Comparison of ENCODE assay signal across 18 cellular contexts in genomic region chr9:133861692-133862091, GRCh38.
A peak's percentile ranks its signal among the peaks of the same experiment; 100 is the strongest.
DNase-seq lines count a peak whose midpoint lies in the region; ATAC-seq and TF ChIP-seq lines count a peak whose summit lies in the region.
"Had no signal": no experiment of that assay in that cellular context is flagged by ENCODE, and none has a peak within 500 bp of the region (broad histone marks: within the 10 kb centered on the region; RNA-seq: fewer than 3 reads in every experiment).

No MANE protein-coding gene starts in this region.

- peak overlapping the region; percentile 71 for H3K27ac Mint-ChIP-seq in stimulated activated memory B cell treated with anti-CD40 and anti-IgM and Interleukin-4, amounts not matched to agents 10 μg/mL and 1 μg/mL and 100 μg/mL, for 72 hours
- H3K27ac Mint-ChIP-seq: CD4-positive, alpha-beta T cell had no signal

- no peak for TF ChIP-seq EP300 in neural cell (conservative IDR thresholded peaks at IDR 0.05; ENCODE audit: poor library complexity, severe bottlenecking)

- H3K79me2 ChIP-seq in neural cell (replicated peaks; ENCODE audit: insufficient read depth, low read length) = no peaks in the 10 kb centered on the region

- H3K4me2 ChIP-seq in BLaER1 treated with 17β-estradiol and CSF1 and Interleukin-3, amounts not matched to agents 10 nM and 100 nM = peak overlapping the region in 6 of 11 experiments; percentile 4 to 96 (median 92); a peak in 10 of 22 replicates
- H3K4me2 ChIP-seq in neural cell (ENCODE audit: low read length) = no peak overlapping the region
- H3K4me2 ChIP-seq: PC-9 had no signal

- no peaks in the 10 kb centered on the region for H3K27me3 ChIP-seq in BLaER1 treated with 17β-estradiol and CSF1 and Interleukin-3, amounts not matched to agents 10 nM and 100 nM
- H3K27me3 ChIP-seq in neural cell (ENCODE audit: insufficient read depth, low read depth, low read length) = no peaks in the 10 kb centered on the region
- H3K27me3 ChIP-seq: MG63 had no signal

- no peaks in the 10 kb centered on the region for H3K27me3 Mint-ChIP-seq in stimulated activated memory B cell treated with anti-CD40 and anti-IgM and Interleukin-4, amounts not matched to agents 10 μg/mL and 1 μg/mL and 100 μg/mL, for 72 hours
- H3K27me3 Mint-ChIP-seq: B cell; CD4-positive, alpha-beta T cell had no signal

- peak overlapping the region in 2 of 11 experiments; percentile 83 to 90; a peak in 2 of 22 replicates for H3K27ac ChIP-seq in BLaER1 treated with 17β-estradiol and CSF1 and Interleukin-3, amounts not matched to agents 10 nM and 100 nM
- peak overlapping the region; percentile 78 for H3K27ac ChIP-seq in neural cell (ENCODE audit: low read length)
- H3K27ac ChIP-seq: PC-9 had no signal

- no peak overlapping the region for H3K4me3 ChIP-seq in BLaER1 treated with 17β-estradiol and CSF1 and Interleukin-3, amounts not matched to agents 10 nM and 100 nM
- H3K4me3 ChIP-seq in neural cell (ENCODE audit: low read length) = peak overlapping the region; percentile 28
- H3K4me3 ChIP-seq: MG63, PC-9 had no signal

- CTCF ChIA-PET in HEK293T (lab: Yijun Ruan, JAX) = no interaction called here

- no peak overlapping the region for H2AFZ ChIP-seq in neural cell (ENCODE audit: low read depth, low read length)
- H2AFZ ChIP-seq: PC-9 had no signal

- peaks cover 42 to 56% (median 52%) of the 10 kb centered on the region in 10 experiments for H3K4me1 ChIP-seq in BLaER1 treated with 17β-estradiol and CSF1 and Interleukin-3, amounts not matched to agents 10 nM and 100 nM

- POLR2A ChIA-PET in HEK293T (lab: Yijun Ruan, JAX) = no interaction called here

- no peak for TF ChIP-seq RAD21 in neural cell (conservative IDR thresholded peaks at IDR 0.05)

- no peak overlapping the region for H3K4me3 Mint-ChIP-seq in stimulated activated memory B cell treated with anti-CD40 and anti-IgM and Interleukin-4, amounts not matched to agents 10 μg/mL and 1 μg/mL and 100 μg/mL, for 72 hours
- H3K4me3 Mint-ChIP-seq: B cell; CD4-positive, alpha-beta T cell had no signal

- no peak for TF ChIP-seq CTCF in neural cell (IDR thresholded peaks at IDR 0.05; ENCODE audit: poor library complexity, severe bottlenecking)

- no peaks in the 10 kb centered on the region for H3K9me2 ChIP-seq in neural cell (ENCODE audit: insufficient read depth, low read length)

- peaks cover 57% of the 10 kb centered on the region for H3K4me1 Mint-ChIP-seq in stimulated activated memory B cell treated with anti-CD40 and anti-IgM and Interleukin-4, amounts not matched to agents 10 μg/mL and 1 μg/mL and 100 μg/mL, for 72 hours

- H3K9me3 Mint-ChIP-seq in stimulated activated memory B cell treated with anti-CD40 and anti-IgM and Interleukin-4, amounts not matched to agents 10 μg/mL and 1 μg/mL and 100 μg/mL, for 72 hours = peaks cover 6% of the 10 kb centered on the region

- H3K9me3 ChIP-seq in BLaER1 treated with 17β-estradiol and CSF1 and Interleukin-3, amounts not matched to agents 10 nM and 100 nM (replicated peaks in 1 of 11) = peaks cover 15 to 24% (median 19%) of the 10 kb centered on the region in 11 experiments
- no peaks in the 10 kb centered on the region for H3K9me3 ChIP-seq in neural cell (ENCODE audit: low read length)
- H3K9me3 ChIP-seq: MG63 had no signal

- H3K9ac ChIP-seq in BLaER1 treated with 17β-estradiol and CSF1 and Interleukin-3, amounts not matched to agents 10 nM and 100 nM = 0 out of 22 replicates have a peak overlapping the region, but pooled peaks of 1 of the 11 experiments have one; percentile 74
- peak overlapping the region; percentile 51 for H3K9ac ChIP-seq in neural cell (ENCODE audit: low read length)

- H3K36me3 Mint-ChIP-seq in stimulated activated memory B cell treated with anti-CD40 and anti-IgM and Interleukin-4, amounts not matched to agents 10 μg/mL and 1 μg/mL and 100 μg/mL, for 72 hours = peaks cover 64% of the 10 kb centered on the region

- ATAC-seq in stimulated activated memory B cell treated with anti-CD40 and anti-IgM and Interleukin-4, amounts not matched to agents 10 μg/mL and 1 μg/mL and 100 μg/mL, for 72 hours = no peak

- H4K20me1 ChIP-seq in BLaER1 treated with 17β-estradiol and CSF1 and Interleukin-3, amounts not matched to agents 10 nM and 100 nM = peaks cover 0 to 66% (median 25%) of the 10 kb centered on the region in 11 experiments; a peak in 16 of 22 replicates
- no peaks in the 10 kb centered on the region for H4K20me1 ChIP-seq in neural cell (ENCODE audit: insufficient read depth)

- peaks cover 0 to 30% (median 13%) of the 10 kb centered on the region in 11 experiments; a peak in 16 of 22 replicates for H3K36me3 ChIP-seq in BLaER1 treated with 17β-estradiol and CSF1 and Interleukin-3, amounts not matched to agents 10 nM and 100 nM
- H3K36me3 ChIP-seq in neural cell (ENCODE audit: insufficient read depth, low read length) = no peaks in the 10 kb centered on the region
- H3K36me3 ChIP-seq: MG63 had no signal

- DNase-seq in SHP77 treated with DMSO at 0.1 percent for 48 hours (lab: John Stamatoyannopoulos, UW) (peak; percentile 48), HEK293T (ENCODE audit: extremely low spot score) (no peak), NCI-H69 (lab: John Stamatoyannopoulos, UW) (no peak)
- DNase-seq in stimulated activated CD4-positive, alpha-beta T cell treated with anti-CD3 and anti-CD28 coated beads, Interleukin-4, amount 100 ng/mL, for 1 hour = no peak
- DNase-seq: CD4-positive, alpha-beta T cell; COR-L47; DMS79; MG63; NCI-H1417; NCI-H187; NCI-H510A; NCI-H748 treated with DMSO at 0.1 percent for 48 hours; PC-9; RPMI8226 had no signal

- H3F3A ChIP-seq in neural cell (ENCODE audit: insufficient read depth, low read length, poor library complexity, severe bottlenecking) = no peaks in the 10 kb centered on the region

TF ChIP-seq in neural cell, 6 proteins besides CTCF, POLR2A, EP300 and RAD21 (continues in another document):
- TF ChIP-seq MXI1 (conservative IDR thresholded peaks at IDR 0.05; ENCODE audit: poor library complexity, severe bottlenecking) = no peak
- TF ChIP-seq REST (IDR thresholded peaks at IDR 0.05; ENCODE audit: borderline replicate concordance) = no peak
- no peak for TF ChIP-seq TAF1 (IDR thresholded peaks at IDR 0.05; ENCODE audit: low read depth)
- TF ChIP-seq SMC3 (conservative IDR thresholded peaks at IDR 0.05; ENCODE audit: poor library complexity) = no peak
- no peak for TF ChIP-seq EZH2 (IDR thresholded peaks at IDR 0.05; ENCODE audit: borderline replicate concordance, insufficient read depth, low read length, poor library complexity, severe bottlenecking)

TF ChIP-seq in HEK293T, 16 proteins besides CTCF, POLR2A, EP300 and RAD21:
- TF ChIP-seq ZNF384 (IDR thresholded peaks at IDR 0.05) (no peak), FOXM1 (IDR thresholded peaks at IDR 0.05; ENCODE audit: borderline replicate concordance) (no peak), L3MBTL2 (conservative IDR thresholded peaks at IDR 0.05) (no peak), TARDBP (IDR thresholded peaks at IDR 0.05) (no peak), BHLHE40 (IDR thresholded peaks at IDR 0.05; ENCODE audit: borderline replicate concordance) (no peak), CTBP1 (IDR thresholded peaks at IDR 0.05; ENCODE audit: borderline replicate concordance) (no peak), ARNT (IDR thresholded peaks at IDR 0.05) (no peak), SP1 (IDR thresholded peaks at IDR 0.05) (no peak), ELF4 (IDR thresholded peaks at IDR 0.05) (no peak)
